Comparison of ENCODE assay signal across 8 cellular contexts in the genomic region with DNA sequence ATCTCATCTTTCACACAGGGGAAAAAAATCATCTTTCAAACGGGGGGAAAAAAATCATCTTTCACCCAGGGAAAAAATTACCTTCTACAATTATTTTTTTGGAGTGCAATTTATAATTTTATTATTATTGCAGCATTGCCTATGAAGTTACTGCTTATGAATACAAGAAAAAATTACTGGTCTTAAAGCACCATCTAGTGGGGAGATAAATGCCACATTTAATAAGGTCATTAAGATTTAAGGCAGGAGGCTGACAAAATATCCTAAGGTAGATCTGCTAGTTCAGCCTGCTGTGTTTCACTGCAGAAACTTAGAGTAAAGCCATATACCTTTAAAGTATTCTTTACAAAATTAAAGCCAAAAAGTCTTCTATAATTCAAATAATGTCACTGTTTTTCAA. TPM values are rescaled to one million over a fixed set of nuclear protein-coding genes. Genes with fewer than 3 reads are reported as not detected.
DNase-seq lines count a peak whose midpoint lies in the region; ATAC-seq, FAIRE-seq and TF ChIP-seq lines count a peak whose summit lies in the region.

No MANE protein-coding gene starts in this region.

- H3K9me2 ChIP-seq in GM23248 (ENCODE audit: insufficient read depth), result no peaks in the 10 kb centered on the region

- no peak overlapping the region for H3K9ac ChIP-seq in GM23248

- H3F3A ChIP-seq in GM23248 (ENCODE audit: insufficient read depth), result no peaks in the 10 kb centered on the region

- H3K79me2 ChIP-seq in GM23248 (ENCODE audit: insufficient read depth), result no peaks in the 10 kb centered on the region

- CTCF ChIA-PET in A549 (lab: Yijun Ruan, JAX), result interaction anchor here (0.6 to 8.4 kb wide), 11 partner anchors 9 to 499 kb away, joined by 3 to 117 read pairs (median 4); no protein-coding TSS in a partner anchor

- no peaks in the 10 kb centered on the region for H3K36me3 ChIP-seq in GM23248 (ENCODE audit: low read depth)
- no peaks in the 10 kb centered on the region for H3K36me3 ChIP-seq in ascending aorta

- H3K27ac ChIP-seq in A549, result no peak overlapping the region
- no peak overlapping the region for H3K27ac ChIP-seq in GM23248
- no peak overlapping the region for H3K27ac ChIP-seq in ascending aorta

- H3K9me3 ChIP-seq in A549 (no peaks in the 10 kb centered on the region), GM23248 (ENCODE audit: low read depth) (no peaks in the 10 kb centered on the region), ascending aorta (no peaks in the 10 kb centered on the region)

- no peak overlapping the region for H2AFZ ChIP-seq in GM23248

- TF ChIP-seq POLR2A in A549 (IDR thresholded peaks at IDR 0.05; ENCODE audit: low read length), result no peak

- POLR2A ChIA-PET in A549 (lab: Yijun Ruan, JAX), result no interaction called here

- FAIRE-seq in A549 (lab: Jason Lieb, UNC), result no peak
- FAIRE-seq in TTC549 (lab: Jason Lieb, UNC), result peak; percentile 31

- no peak overlapping the region for H3K4me3 ChIP-seq in A549
- no peak overlapping the region for H3K4me3 ChIP-seq in GM23248
- H3K4me3 ChIP-seq in ascending aorta, result no peak overlapping the region

- TF ChIP-seq RAD21 in A549 (conservative IDR thresholded peaks at IDR 0.05 in 1 of 2, IDR thresholded peaks at IDR 0.05 in 1 of 2), result peak; percentile 51 to 65; a peak in 4 of 5 replicates

- intact Hi-C loops in ascending aorta (cut with DNase I), result loop anchor here (2.0 kb wide), 1 partner anchor 53 kb away; no protein-coding TSS in a partner anchor

- ATAC-seq in A549, result peak; percentile 70 to 77; a peak in 5 of 6 replicates
- no peak for ATAC-seq in HG02588 (IDR thresholded peaks at IDR 0.05; ENCODE audit: unreplicated experiment)
- ATAC-seq in GM21423 (IDR thresholded peaks at IDR 0.05; ENCODE audit: unreplicated experiment), result no peak
- no peak for ATAC-seq in HG02885 (IDR thresholded peaks at IDR 0.05; ENCODE audit: poor library complexity, unreplicated experiment)

- TF ChIP-seq CTCF in A549 (IDR thresholded peaks at IDR 0.05) (peak; percentile 57), ascending aorta (IDR thresholded peaks at IDR 0.05) (peak in 1 of 3 experiments; percentile 41)

- DNase-seq in A549 (ENCODE audit: low read depth in 1 of 2, low spot score in 1 of 2) (peak; percentile 26 to 57), GM23248 (peak; percentile 67), inferior parietal cortex (ENCODE audit: extremely low spot score) (peak; percentile 77), ascending aorta (ENCODE audit: low spot score in 2 of 2) (no peak)

- H3K4me2 ChIP-seq in A549 (no peak overlapping the region), GM23248 (ENCODE audit: unreplicated experiment) (no peak overlapping the region)

- in situ Hi-C loops in GM23248 (cut with MboI), result no loop called here

- H4K20me1 ChIP-seq in GM23248 (ENCODE audit: insufficient read depth), result no peaks in the 10 kb centered on the region

- 12% methylated on average over 1 of the region's 1 CpG for WGBS in A549 (ENCODE audit: missing lambda C conversion rate)
- WGBS in GM23248 (ENCODE audit: low coverage in 1 of 2, low lambda C conversion rate in 2 of 2, missing lambda C conversion rate in 2 of 2), 2 experiments, result 86 to 97% methylated on average over 1 of the region's 1 CpG

- H3K4me1 ChIP-seq in A549 (no peaks in the 10 kb centered on the region), GM23248 (ENCODE audit: insufficient read depth) (no peaks in the 10 kb centered on the region), ascending aorta (no peaks in the 10 kb centered on the region)

- no peak for TF ChIP-seq EP300 in A549 (IDR thresholded peaks at IDR 0.05)

- H3K27me3 ChIP-seq in GM23248 (replicated peaks; ENCODE audit: insufficient read depth) (no peaks in the 10 kb centered on the region), ascending aorta (no peaks in the 10 kb centered on the region)

TF ChIP-seq in A549, 52 proteins besides CTCF, POLR2A, EP300 and RAD21:
- TF ChIP-seq HOXB5 (CRISPR knock-in tag; IDR thresholded peaks at IDR 0.05) (no peak), SMC3 (IDR thresholded peaks at IDR 0.05) (peak; percentile 35; the same call in 1 of the 3 replicates)

RNA-seq across cellular contexts. Expression of gene SHCBP1, which starts 13.7 kb away (rescaled TPM):
- polyA plus RNA-seq in A549 (2011; rRNA removed) (40.2 and 53.6 TPM in 2 replicates), A549 (2017; fragmentation: RNase III; extraction: RNeasy Plus Mini Kit Qiagen cat#74134 plus additional on column Dnase treatment) (45.2 to 49.9 TPM (median 46.0 TPM) in 3 replicates), GM23248 (2016; fragmentation: Nextera tagmentation; extraction: Ambion mirVana) (18.6 and 19.1 TPM in 2 replicates)
- polyA plus RNA-seq in A549 (2012; cell fraction: cytosol; rRNA removed), result 26.7 and 29.2 TPM in 2 replicates
- polyA plus RNA-seq in A549 (2012; cell fraction: nucleus; rRNA removed), result 9.0 and 16.4 TPM in 2 replicates
- polyA minus RNA-seq in A549 (2011; rRNA and poly(A)+ RNA removed), result 22.4 and 28.6 TPM in 2 replicates
- total RNA-seq in GM23248 (2014; rRNA removed; shearing (Covaris generic)), result 17.1 and 23.3 TPM in 2 replicates
- total RNA-seq in ascending aorta, result 0.11 TPM

Comparison
In these comparisons a context has a peak if more than half of its experiments do, and no peak if none do; other contexts are left out.
1. ATAC-seq: peak in A549 (2 of 2); none in HG02588 (single experiment), GM21423 (single experiment) and HG02885 (single experiment).
2. DNase-seq: peak in A549 (2 of 2), GM23248 (single experiment) and inferior parietal cortex (single experiment); none in ascending aorta (0 of 2).
3. RNA of gene SHCBP1, which starts 13.7 kb away (total RNA-seq): 17.1 to 23.3 TPM in GM23248; 0.11 TPM in ascending aorta (single experiment); every median in the first group is over 10 times any median in the second.